ENCODE assay signal across 12 cellular contexts in the genomic region with DNA sequence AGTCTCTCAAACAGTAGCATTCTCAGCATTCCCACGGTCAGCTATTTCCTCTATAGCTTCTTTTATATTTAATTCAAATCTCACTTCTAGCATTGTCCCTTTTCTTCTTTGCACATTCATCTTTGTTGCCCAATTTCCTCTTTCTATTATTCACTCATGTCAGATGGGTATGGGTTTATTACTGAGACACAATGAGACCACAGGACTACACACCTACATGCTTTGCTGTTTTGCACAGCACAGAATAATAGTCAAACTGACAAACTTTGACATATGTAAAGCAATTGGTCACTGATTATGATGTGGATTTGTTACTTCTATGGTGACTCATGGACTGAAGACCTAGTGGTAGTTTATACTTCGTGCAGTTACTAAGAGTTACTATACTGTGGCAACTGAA. TPM values are rescaled to one million over a fixed set of nuclear protein-coding genes. Genes with fewer than 3 reads are reported as not detected.
A peak's percentile ranks its signal among the peaks of the same experiment; 100 is the strongest.
DNase-seq lines count a peak whose midpoint lies in the region; ATAC-seq and TF ChIP-seq lines count a peak whose summit lies in the region.
"Had no signal": no experiment of that assay in that cellular context is flagged by ENCODE, and none has a peak within 500 bp of the region (broad histone marks: within the 10 kb centered on the region; RNA-seq: fewer than 3 reads in every experiment).

No MANE protein-coding gene starts in this region.

- H3K4me3 ChIP-seq in epithelial cell of proximal tubule (ENCODE audit: low read depth, low read length) (no peak overlapping the region), foreskin fibroblast (ENCODE audit: low read depth in 1 of 2, low read length in 2 of 2) (no peak overlapping the region)

- TF ChIP-seq CTCF in epithelial cell of proximal tubule (conservative IDR thresholded peaks at IDR 0.05; ENCODE audit: low read depth, low read length) = no peak
- no peak for TF ChIP-seq CTCF in foreskin fibroblast (IDR thresholded peaks at IDR 0.05; ENCODE audit: low read depth, low read length)

- ATAC-seq in GM18502 (IDR thresholded peaks at IDR 0.05; ENCODE audit: poor library complexity, unreplicated experiment) (peak; percentile 53), GM21447 (IDR thresholded peaks at IDR 0.05; ENCODE audit: unreplicated experiment) (peak; percentile 34), HG03432 (IDR thresholded peaks at IDR 0.05; ENCODE audit: unreplicated experiment) (peak; percentile 58), GM21526 (IDR thresholded peaks at IDR 0.05; ENCODE audit: low FRiP score, unreplicated experiment) (no peak)

- DNase-seq in epithelial cell of proximal tubule (ENCODE audit: low read depth) (peak; percentile 44), islet precursor cell (no peak), NCI-H1694 treated with DMSO at 0.1 percent for 48 hours (lab: John Stamatoyannopoulos, UW) (no peak), foreskin fibroblast (no peak)
- DNase-seq: NCI-H69 had no signal

RNA-seq across cellular contexts. Expression of gene CD1C, which starts 5.8 kb away (rescaled TPM):
- not detected in 2 replicates for total RNA-seq in epithelial cell of proximal tubule
- total RNA-seq: astrocyte, Daoy, myocyte had no signal

RNA-seq across cellular contexts. Expression of gene CD1A, which starts 29.7 kb away (rescaled TPM):
- not detected in 2 replicates for total RNA-seq in epithelial cell of proximal tubule
- total RNA-seq: astrocyte, Daoy, myocyte had no signal

RNA-seq across cellular contexts. Expression of gene CD1B, which starts 47.4 kb away (rescaled TPM):
- not detected in 2 replicates for total RNA-seq in epithelial cell of proximal tubule
- total RNA-seq: astrocyte, Daoy, myocyte had no signal
